8 cellular contexts compared by ENCODE assay signal in the genomic region with DNA sequence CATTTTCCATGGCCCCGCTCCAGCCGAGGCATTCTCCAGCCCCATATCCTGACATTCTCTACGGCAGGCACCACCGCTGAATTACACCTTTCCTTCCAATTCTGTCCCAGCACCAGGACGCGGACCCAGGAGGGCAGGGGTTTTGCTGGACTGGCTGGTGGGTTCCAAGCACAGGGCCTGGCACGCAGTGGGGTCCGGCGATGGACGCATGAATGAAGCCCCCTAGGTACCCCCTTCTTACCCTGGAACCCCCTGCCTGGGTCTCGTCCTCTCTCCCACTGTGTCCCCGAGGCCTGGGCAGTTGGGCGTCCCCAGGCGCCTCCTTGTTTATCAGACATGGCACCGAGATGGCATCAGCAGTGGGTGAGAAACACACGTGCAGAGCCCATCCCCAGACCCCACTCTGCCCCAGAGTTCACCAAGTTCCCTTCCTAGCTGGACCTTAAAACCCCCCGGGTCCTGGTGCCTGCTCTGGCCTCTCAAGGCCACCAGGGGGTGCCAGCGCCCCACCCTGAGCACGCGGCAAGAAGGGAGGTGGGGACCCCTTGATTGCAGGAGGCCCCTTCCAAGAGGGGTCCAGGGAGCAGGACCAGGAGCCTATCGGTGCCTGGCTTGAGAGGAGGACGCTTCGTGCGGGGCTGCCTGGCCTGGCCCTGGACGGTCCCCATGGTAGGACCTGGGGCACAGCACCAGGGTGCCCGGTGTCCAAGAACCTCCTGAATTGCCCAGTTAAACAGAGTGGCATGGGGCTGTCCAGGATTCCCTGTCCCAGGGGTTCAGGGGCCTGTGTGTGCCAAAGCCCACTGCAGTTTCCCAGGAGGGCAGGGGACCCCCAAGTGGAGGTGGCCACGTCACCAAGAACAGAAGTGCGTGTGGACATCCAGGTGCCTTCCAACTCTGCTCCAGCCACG. TPM values are rescaled to one million over a fixed set of nuclear protein-coding genes. Genes with fewer than 3 reads are reported as not detected.
DNase-seq lines count a peak whose midpoint lies in the region; ATAC-seq and TF ChIP-seq lines count a peak whose summit lies in the region.

No MANE protein-coding gene starts in this region.

- no peaks in the 10 kb centered on the region for H3K27me3 ChIP-seq in CD8-positive, alpha-beta memory T cell (ENCODE audit: insufficient read depth, low read length, poor library complexity, severe bottlenecking)
- no peaks in the 10 kb centered on the region for H3K27me3 ChIP-seq in osteoblast (ENCODE audit: insufficient read depth, low read length)

- peaks cover 4 to 7% of the 10 kb centered on the region in 2 donors for H3K27me3 Mint-ChIP-seq in CD8-positive, alpha-beta memory T cell

- H3K4me1 ChIP-seq in CD8-positive, alpha-beta memory T cell (ENCODE audit: insufficient read depth, low read length) = no peaks in the 10 kb centered on the region
- H3K4me1 ChIP-seq in HEK293 (ENCODE audit: control insufficient read depth, insufficient read depth, low read length) = no peaks in the 10 kb centered on the region
- H3K4me1 ChIP-seq in osteoblast (ENCODE audit: insufficient read depth, low read length) = no peaks in the 10 kb centered on the region

- ATAC-seq in GM19324 (IDR thresholded peaks at IDR 0.05; ENCODE audit: low FRiP score, unreplicated experiment) (no peak), GM21515 (IDR thresholded peaks at IDR 0.05; ENCODE audit: unreplicated experiment) (no peak), HG03457 (IDR thresholded peaks at IDR 0.05; ENCODE audit: unreplicated experiment) (no peak)

- H3K9me3 ChIP-seq in CD8-positive, alpha-beta memory T cell (ENCODE audit: low read length) = no peaks in the 10 kb centered on the region
- no peaks in the 10 kb centered on the region for H3K9me3 ChIP-seq in HEK293 (ENCODE audit: control insufficient read depth, insufficient read depth, low read depth, low read length)
- no peaks in the 10 kb centered on the region for H3K9me3 ChIP-seq in osteoblast (ENCODE audit: low read depth, low read length)

- peak in 4 of 5 donors; percentile 8 to 50 (median 16) for DNase-seq in CD8-positive, alpha-beta memory T cell
- peak; percentile 15 to 18 for DNase-seq in activated CD4-positive, alpha-beta T cell treated with anti-CD3 and anti-CD28 coated beads for 24 hours (ENCODE audit: low read depth in 2 of 2)
- peak; percentile 27 for DNase-seq in epithelial cell of esophagus (ENCODE audit: low read depth)
- DNase-seq in osteoblast (ENCODE audit: insufficient read length, low spot score, missing footprints) = peak; percentile 97

- no peaks in the 10 kb centered on the region for H3K4me1 Mint-ChIP-seq in CD8-positive, alpha-beta memory T cell

- H3K4me3 Mint-ChIP-seq in CD8-positive, alpha-beta memory T cell = no peak overlapping the region

- no peaks in the 10 kb centered on the region for H3K36me3 Mint-ChIP-seq in CD8-positive, alpha-beta memory T cell

- H3K4me3 ChIP-seq in CD8-positive, alpha-beta memory T cell (ENCODE audit: low read length) = no peak overlapping the region
- H3K4me3 ChIP-seq in HEK293 (ENCODE audit: low read depth, low read length) (no peak overlapping the region), epithelial cell of esophagus (ENCODE audit: low read length) (no peak overlapping the region), osteoblast (ENCODE audit: insufficient read depth, low read length) (no peak overlapping the region)

- H2AFZ ChIP-seq in osteoblast (ENCODE audit: low read length) = no peak overlapping the region

- CTCF ChIA-PET in CD8-positive, alpha-beta memory T cell (lab: Charles Lee) = interaction anchor here (1.6 to 4.7 kb wide), 4 partner anchors 14 to 56 kb away, joined by 3 to 18 read pairs (median 10); no protein-coding TSS in a partner anchor
- CTCF ChIA-PET in HEK293 (lab: Yijun Ruan, JAX) = interaction anchor here (0.6 to 7.1 kb wide), 18 partner anchors 9 to 239 kb away, joined by 3 to 120 read pairs (median 4); no protein-coding TSS in a partner anchor

- H3K79me2 ChIP-seq in osteoblast (ENCODE audit: insufficient read depth, low read length) = no peaks in the 10 kb centered on the region

- no peak overlapping the region for H3K27ac ChIP-seq in CD8-positive, alpha-beta memory T cell (ENCODE audit: low read depth, low read length)
- H3K27ac ChIP-seq in HEK293 (ENCODE audit: extremely low read depth, low read depth, low read length) (no peak overlapping the region), osteoblast (ENCODE audit: low read depth, low read length) (no peak overlapping the region)

- no peak overlapping the region for H3K4me2 ChIP-seq in osteoblast (ENCODE audit: insufficient read depth, low read length)

- H4K20me1 ChIP-seq in osteoblast (ENCODE audit: insufficient read depth, low read length) = no peaks in the 10 kb centered on the region

- peak overlapping the region in 1 of 8 donors; percentile 12 for H3K27ac Mint-ChIP-seq in CD8-positive, alpha-beta memory T cell

- TF ChIP-seq CTCF in HEK293 (tag by site-specific recombination; IDR thresholded peaks at IDR 0.05) (peak; percentile 86), epithelial cell of esophagus (IDR thresholded peaks at IDR 0.05; ENCODE audit: insufficient read depth, low read depth, low read length, missing control alignments) (peak; percentile 81), osteoblast (IDR thresholded peaks at IDR 0.05; ENCODE audit: extremely low read depth, low read depth, low read length) (peak; percentile 81)

- H3K9me3 Mint-ChIP-seq in CD8-positive, alpha-beta memory T cell = no peaks in the 10 kb centered on the region

- H3K36me3 ChIP-seq in CD8-positive, alpha-beta memory T cell (ENCODE audit: insufficient read depth, low read length) = no peaks in the 10 kb centered on the region
- H3K36me3 ChIP-seq in HEK293 (ENCODE audit: control insufficient read depth in 2 of 2, insufficient read depth in 1 of 2, low read length in 2 of 2) (no peaks in the 10 kb centered on the region), osteoblast (ENCODE audit: insufficient read depth, low read length) (no peaks in the 10 kb centered on the region)

- POLR2A ChIA-PET in CD8-positive, alpha-beta memory T cell (lab: Charles Lee) = no interaction called here
- POLR2A ChIA-PET in HEK293 (lab: Yijun Ruan, JAX) = no interaction called here

TF ChIP-seq in HEK293, 187 proteins besides CTCF, POLR2A, EP300 and RAD21:
- TF ChIP-seq GLIS1 (tag by site-specific recombination; IDR thresholded peaks at IDR 0.05) = peak; percentile 27; the same call in 1 of the 2 replicates
- TF ChIP-seq, protein P1, sequence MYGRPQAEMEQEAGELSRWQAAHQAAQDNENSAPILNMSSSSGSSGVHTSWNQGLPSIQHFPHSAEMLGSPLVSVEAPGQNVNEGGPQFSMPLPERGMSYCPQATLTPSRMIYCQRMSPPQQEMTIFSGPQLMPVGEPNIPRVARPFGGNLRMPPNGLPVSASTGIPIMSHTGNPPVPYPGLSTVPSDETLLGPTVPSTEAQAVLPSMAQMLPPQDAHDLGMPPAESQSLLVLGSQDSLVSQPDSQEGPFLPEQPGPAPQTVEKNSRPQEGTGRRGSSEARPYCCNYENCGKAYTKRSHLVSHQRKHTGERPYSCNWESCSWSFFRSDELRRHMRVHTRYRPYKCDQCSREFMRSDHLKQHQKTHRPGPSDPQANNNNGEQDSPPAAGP (tag by site-specific recombination; IDR thresholded peaks at IDR 0.05) = 0 out of 2 replicates have a peak, but pooled peaks have one; percentile 37
- peak; percentile 67 for TF ChIP-seq ZNF654 (tag by site-specific recombination; IDR thresholded peaks at IDR 0.05; ENCODE audit: low read depth)
- 0 out of 2 replicates have a peak, but pooled peaks have one; percentile 35 for TF ChIP-seq ZNF2 (tag by site-specific recombination; IDR thresholded peaks at IDR 0.05)
- TF ChIP-seq HOXC10 (CRISPR knock-in tag; IDR thresholded peaks at IDR 0.05) = no peak
- TF ChIP-seq, protein P2, sequence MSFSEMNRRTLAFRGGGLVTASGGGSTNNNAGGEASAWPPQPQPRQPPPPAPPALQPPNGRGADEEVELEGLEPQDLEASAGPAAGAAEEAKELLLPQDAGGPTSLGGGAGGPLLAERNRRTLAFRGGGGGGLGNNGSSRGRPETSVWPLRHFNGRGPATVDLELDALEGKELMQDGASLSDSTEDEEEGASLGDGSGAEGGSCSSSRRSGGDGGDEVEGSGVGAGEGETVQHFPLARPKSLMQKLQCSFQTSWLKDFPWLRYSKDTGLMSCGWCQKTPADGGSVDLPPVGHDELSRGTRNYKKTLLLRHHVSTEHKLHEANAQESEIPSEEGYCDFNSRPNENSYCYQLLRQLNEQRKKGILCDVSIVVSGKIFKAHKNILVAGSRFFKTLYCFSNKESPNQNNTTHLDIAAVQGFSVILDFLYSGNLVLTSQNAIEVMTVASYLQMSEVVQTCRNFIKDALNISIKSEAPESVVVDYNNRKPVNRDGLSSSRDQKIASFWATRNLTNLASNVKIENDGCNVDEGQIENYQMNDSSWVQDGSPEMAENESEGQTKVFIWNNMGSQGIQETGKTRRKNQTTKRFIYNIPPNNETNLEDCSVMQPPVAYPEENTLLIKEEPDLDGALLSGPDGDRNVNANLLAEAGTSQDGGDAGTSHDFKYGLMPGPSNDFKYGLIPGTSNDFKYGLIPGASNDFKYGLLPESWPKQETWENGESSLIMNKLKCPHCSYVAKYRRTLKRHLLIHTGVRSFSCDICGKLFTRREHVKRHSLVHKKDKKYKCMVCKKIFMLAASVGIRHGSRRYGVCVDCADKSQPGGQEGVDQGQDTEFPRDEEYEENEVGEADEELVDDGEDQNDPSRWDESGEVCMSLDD (tag by site-specific recombination; IDR thresholded peaks at IDR 0.05) = 0 out of 2 replicates have a peak, but pooled peaks have one; percentile 14
- TF ChIP-seq ZBTB1 (tag by site-specific recombination; IDR thresholded peaks at IDR 0.05) = no peak

RNA-seq across cellular contexts. Expression of a gene that starts 46.1 kb away (rescaled TPM):
- 10 to 100 TPM; 10.8 to 12.0 TPM for total RNA-seq in CD8-positive, alpha-beta memory T cell
- polyA plus RNA-seq in CD8-positive, alpha-beta memory T cell = 3.4 TPM
- total RNA-seq in osteoblast = 61.9 and 85.4 TPM in 2 replicates

RNA-seq across cellular contexts. Expression of a gene that starts 59.6 kb away (rescaled TPM):
- 10 to 100 TPM; 18.9 to 21.1 TPM for total RNA-seq in CD8-positive, alpha-beta memory T cell
- polyA plus RNA-seq in CD8-positive, alpha-beta memory T cell = 47.7 TPM
- 30.9 and 35.8 TPM in 2 replicates for total RNA-seq in osteoblast

Comparison
In these comparisons a context has a peak if more than half of its experiments do, and no peak if none do; other contexts are left out.
1. DNase-seq: peak in every context shown above with its lines; median percentile 97 in osteoblast; 27 in epithelial cell of esophagus; 16 in CD8-positive, alpha-beta memory T cell; 16 in activated CD4-positive, alpha-beta T cell treated with anti-CD3 and anti-CD28 coated beads for 24 hours.